In genomic region chr5:142091922-142092321, GRCh38 we compare ENCODE assay signal across 26 cellular contexts.
"Had no signal": no experiment of that assay in that cellular context is flagged by ENCODE, and none has a peak within 500 bp of the region (broad histone marks: within the 10 kb centered on the region; RNA-seq: fewer than 3 reads in every experiment).

No MANE protein-coding gene starts in this region.

- H3K4me1 ChIP-seq: prostate gland, stomach, transverse colon had no signal

- H3K36me3 ChIP-seq: left lung, lower lobe of right lung, ovary, prostate gland, stomach, thyroid gland, transverse colon, upper lobe of left lung, vagina had no signal

- H3K9me3 ChIP-seq: left lung, lower lobe of right lung, ovary, prostate gland, stomach, testis, thyroid gland, transverse colon, upper lobe of left lung, vagina had no signal

- H3K27ac ChIP-seq: left lung, lower lobe of right lung, ovary, prostate gland, skin epidermis, stomach, testis, thyroid gland, transverse colon, upper lobe of left lung, vagina had no signal

- ATAC-seq: left colon; left lung; lower lobe of right lung; natural killer cell treated with Interleukin-12 subunit alpha and Interleukin-12 subunit beta and Interleukin-15 and Interleukin-18, amount 100 ng/mL, for 72 hours; right cardiac atrium; sciatic nerve; stimulated activated naive B cell treated with anti-CD40 and anti-IgM and Interleukin-4, amounts not matched to agents 10 μg/mL and 1 μg/mL and 100 μg/mL, for 72 hours; stimulated activated naive CD8-positive, alpha-beta T cell treated with anti-CD3 and anti-CD28 coated beads, Interleukin-15, Interleukin-2, amounts not matched to agents 100 U/mL and 50 U/mL, for 24 hours had no signal

- DNase-seq: immature natural killer cell; kidney; left colon; left lung; lower lobe of right lung; mammary epithelial cell; mesenchymal stem cell; ovary; retina; right cardiac atrium; stimulated activated CD4-positive, alpha-beta T cell treated with anti-CD3 and anti-CD28 coated beads, Interleukin-12 subunit alpha, Interleukin-12 subunit beta, amount 100 ng/mL, for 4 hours; stimulated activated CD4-positive, alpha-beta T cell treated with anti-CD3 and anti-CD28 coated beads, Interleukin-15, amount 100 ng/mL, for 24 hours; stimulated activated CD4-positive, alpha-beta T cell treated with anti-CD3 and anti-CD28 coated beads, Interleukin-2, amount 100 ng/mL, for 24 hours; stimulated activated CD4-positive, alpha-beta T cell treated with anti-CD3 and anti-CD28 coated beads, Interleukin-4, amount 100 ng/mL, for 1 hour; stimulated activated naive B cell treated with anti-CD40 and anti-IgM and Interleukin-4, amounts not matched to agents 10 μg/mL and 1 μg/mL and 100 μg/mL, for 72 hours; stimulated activated naive CD8-positive, alpha-beta T cell treated with anti-CD3 and anti-CD28 coated beads, Interleukin-15, Interleukin-2, amounts not matched to agents 100 U/mL and 50 U/mL, for 24 hours; stomach; testis; transverse colon; upper lobe of left lung had no signal

- H3K36me3 Mint-ChIP-seq: immature natural killer cell; natural killer cell treated with Interleukin-12 subunit alpha and Interleukin-12 subunit beta and Interleukin-15 and Interleukin-18, amount 100 ng/mL, for 72 hours; stimulated activated naive B cell treated with anti-CD40 and anti-IgM and Interleukin-4, amounts not matched to agents 10 μg/mL and 1 μg/mL and 100 μg/mL, for 72 hours had no signal

- H3K9me3 Mint-ChIP-seq: immature natural killer cell; natural killer cell treated with Interleukin-12 subunit alpha and Interleukin-12 subunit beta and Interleukin-15 and Interleukin-18, amount 100 ng/mL, for 72 hours; stimulated activated naive B cell treated with anti-CD40 and anti-IgM and Interleukin-4, amounts not matched to agents 10 μg/mL and 1 μg/mL and 100 μg/mL, for 72 hours had no signal

- H3K4me3 Mint-ChIP-seq: immature natural killer cell; natural killer cell treated with Interleukin-12 subunit alpha and Interleukin-12 subunit beta and Interleukin-15 and Interleukin-18, amount 100 ng/mL, for 72 hours; stimulated activated naive B cell treated with anti-CD40 and anti-IgM and Interleukin-4, amounts not matched to agents 10 μg/mL and 1 μg/mL and 100 μg/mL, for 72 hours had no signal

- H3K27me3 ChIP-seq: left lung, ovary, testis, thyroid gland, transverse colon, upper lobe of left lung, vagina had no signal

- H3K4me3 ChIP-seq: left lung, lower lobe of right lung, ovary, prostate gland, skin epidermis, stomach, testis, thyroid gland, transverse colon, upper lobe of left lung, vagina had no signal

- H3K27ac Mint-ChIP-seq: immature natural killer cell; natural killer cell treated with Interleukin-12 subunit alpha and Interleukin-12 subunit beta and Interleukin-15 and Interleukin-18, amount 100 ng/mL, for 72 hours; stimulated activated naive B cell treated with anti-CD40 and anti-IgM and Interleukin-4, amounts not matched to agents 10 μg/mL and 1 μg/mL and 100 μg/mL, for 72 hours had no signal
